In the genomic region with DNA sequence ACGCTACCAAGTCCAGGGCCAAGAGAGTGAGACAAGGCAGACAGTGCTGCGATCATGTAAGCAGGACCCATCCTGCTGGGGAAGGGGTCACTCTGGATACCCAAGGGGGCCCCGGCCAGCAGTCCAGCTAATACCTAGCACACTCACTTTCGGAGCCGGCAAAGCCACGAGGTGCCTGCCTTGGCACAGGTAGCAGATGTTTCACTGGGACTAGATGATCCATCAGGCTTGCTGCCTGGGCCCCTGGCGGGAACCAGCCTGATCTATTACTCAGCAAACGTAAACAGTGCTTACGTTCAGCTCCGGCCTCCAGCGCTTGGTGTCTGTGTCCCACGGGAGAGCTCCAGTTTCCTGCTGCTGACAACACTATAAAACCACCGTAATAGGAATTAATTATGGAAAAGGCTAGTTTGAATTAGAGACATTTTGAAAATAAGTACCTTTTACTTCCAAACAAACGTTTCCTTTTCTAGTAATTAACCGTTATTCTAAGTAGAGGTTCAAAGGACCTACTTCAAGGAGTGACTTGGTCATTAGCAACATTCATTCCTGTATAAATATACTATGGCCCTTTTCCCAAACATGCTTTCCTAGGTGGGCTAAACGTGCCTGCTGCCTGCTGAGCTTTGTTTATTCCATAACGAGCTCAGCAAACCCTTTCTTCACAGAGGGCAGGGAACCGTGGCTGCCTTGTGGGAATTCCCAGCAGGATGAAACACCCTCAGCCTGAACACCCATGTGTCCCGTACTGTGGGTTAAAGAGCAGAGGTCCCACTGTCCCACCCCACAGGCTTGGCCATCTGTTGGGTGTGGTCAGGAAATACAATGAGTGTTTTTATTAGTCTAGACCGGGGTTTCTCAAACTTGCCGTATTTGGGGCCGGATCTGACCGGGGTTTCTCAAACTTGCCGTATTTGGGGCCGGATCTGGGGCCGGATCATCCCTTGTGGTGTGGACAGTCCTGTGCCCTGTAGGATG, we compare ENCODE assay signal across 8 cellular contexts. TPM values are rescaled to one million over a fixed set of nuclear protein-coding genes. Genes with fewer than 3 reads are reported as not detected.
DNase-seq lines count a peak whose midpoint lies in the region; ATAC-seq and TF ChIP-seq lines count a peak whose summit lies in the region.

No MANE protein-coding gene starts in this region.

- no peaks in the 10 kb centered on the region for H3K27me3 Mint-ChIP-seq in Caco-2 (ENCODE audit: insufficient read depth, unreplicated experiment)
- H3K27me3 Mint-ChIP-seq in activated T-helper 1 cell treated with anti-CD3 and anti-CD28 coated beads, Interleukin-12 subunit alpha, Interleukin-12 subunit beta, Interleukin-2, Interleukin-4 antibody, amounts not matched to agents 30 ng/mL and 10 ng/mL and 1 ng/mL, durations not matched to agents 14 hours and 24 hours and 36 hours (ENCODE audit: insufficient read depth), result peaks cover 3% of the 10 kb centered on the region

- H3K27ac Mint-ChIP-seq in Caco-2 (ENCODE audit: unreplicated experiment), result no peak overlapping the region
- no peak overlapping the region for H3K27ac Mint-ChIP-seq in activated T-helper 1 cell treated with anti-CD3 and anti-CD28 coated beads, Interleukin-12 subunit alpha, Interleukin-12 subunit beta, Interleukin-2, Interleukin-4 antibody, amounts not matched to agents 30 ng/mL and 10 ng/mL and 1 ng/mL, durations not matched to agents 14 hours and 24 hours and 36 hours

- in situ Hi-C loops in astrocyte of the cerebellum (cut with HindIII; ENCODE audit: low sequenced_read_pairs), result no loop called here

- no peak overlapping the region for H3K4me3 Mint-ChIP-seq in Caco-2 (ENCODE audit: unreplicated experiment)
- H3K4me3 Mint-ChIP-seq in activated T-helper 1 cell treated with anti-CD3 and anti-CD28 coated beads, Interleukin-12 subunit alpha, Interleukin-12 subunit beta, Interleukin-2, Interleukin-4 antibody, amounts not matched to agents 30 ng/mL and 10 ng/mL and 1 ng/mL, durations not matched to agents 14 hours and 24 hours and 36 hours, result no peak overlapping the region

- peaks cover 40% of the 10 kb centered on the region for H3K4me1 ChIP-seq in Caco-2

- peaks cover 2% of the 10 kb centered on the region for H3K36me3 ChIP-seq in Caco-2 (ENCODE audit: control insufficient read depth, insufficient read depth, low read length)

- CTCF ChIA-PET in Caco-2 (lab: Charles Lee), result no interaction called here

- peaks cover 60% of the 10 kb centered on the region for H3K36me3 Mint-ChIP-seq in Caco-2 (ENCODE audit: insufficient read depth, unreplicated experiment)
- H3K36me3 Mint-ChIP-seq in activated T-helper 1 cell treated with anti-CD3 and anti-CD28 coated beads, Interleukin-12 subunit alpha, Interleukin-12 subunit beta, Interleukin-2, Interleukin-4 antibody, amounts not matched to agents 30 ng/mL and 10 ng/mL and 1 ng/mL, durations not matched to agents 14 hours and 24 hours and 36 hours (ENCODE audit: low read depth), result no peaks in the 10 kb centered on the region

- H3K9me3 Mint-ChIP-seq in Caco-2 (ENCODE audit: unreplicated experiment), result no peaks in the 10 kb centered on the region
- no peaks in the 10 kb centered on the region for H3K9me3 Mint-ChIP-seq in activated T-helper 1 cell treated with anti-CD3 and anti-CD28 coated beads, Interleukin-12 subunit alpha, Interleukin-12 subunit beta, Interleukin-2, Interleukin-4 antibody, amounts not matched to agents 30 ng/mL and 10 ng/mL and 1 ng/mL, durations not matched to agents 14 hours and 24 hours and 36 hours

- H3K4me1 Mint-ChIP-seq in Caco-2 (ENCODE audit: low read depth, unreplicated experiment), result peaks cover 25% of the 10 kb centered on the region
- no peaks in the 10 kb centered on the region for H3K4me1 Mint-ChIP-seq in activated T-helper 1 cell treated with anti-CD3 and anti-CD28 coated beads, Interleukin-12 subunit alpha, Interleukin-12 subunit beta, Interleukin-2, Interleukin-4 antibody, amounts not matched to agents 30 ng/mL and 10 ng/mL and 1 ng/mL, durations not matched to agents 14 hours and 24 hours and 36 hours (ENCODE audit: low read depth)

- H3K4me3 ChIP-seq in AG09309 (ENCODE audit: control insufficient read depth, low read depth, low read length) (no peak overlapping the region), astrocyte of the cerebellum (ENCODE audit: low read depth, low read length) (no peak overlapping the region), Caco-2 (ENCODE audit: low read depth, low read length) (no peak overlapping the region)

- no TSS peak for BruUV-seq in Caco-2 (replicated peaks; lab: Mats Ljungman, UMichigan)

- no peak for ATAC-seq in HG02852 (IDR thresholded peaks at IDR 0.05; ENCODE audit: unreplicated experiment)
- ATAC-seq in GM19023 (IDR thresholded peaks at IDR 0.05; ENCODE audit: unreplicated experiment), result no peak

- POLR2A ChIA-PET in Caco-2 (lab: Charles Lee), result no interaction called here

- no peak for TF ChIP-seq CTCF in AG09309 (IDR thresholded peaks at IDR 0.05; ENCODE audit: control insufficient read depth, insufficient read depth, low read depth, low read length, missing control alignments)
- TF ChIP-seq CTCF in astrocyte of the cerebellum (IDR thresholded peaks at IDR 0.05; ENCODE audit: low read depth, low read length, missing control alignments), result no peak
- no peak for TF ChIP-seq CTCF in Caco-2 (IDR thresholded peaks at IDR 0.05; ENCODE audit: insufficient read depth in 1 of 2, low read depth in 1 of 2, low read length in 1 of 2, severe bottlenecking in 1 of 2, unreplicated experiment in 1 of 2)

- intact Hi-C loops in Caco-2 (cut with micrococcal nuclease; ENCODE audit: unreplicated experiment), result no loop called here
- intact Hi-C loops in activated T-helper 1 cell treated with anti-CD3 and anti-CD28 coated beads, Interleukin-12 subunit alpha, Interleukin-12 subunit beta, Interleukin-2, Interleukin-4 antibody, amounts not matched to agents 30 ng/mL and 10 ng/mL and 1 ng/mL, durations not matched to agents 14 hours and 24 hours and 36 hours (cut with micrococcal nuclease), result no loop called here

- H3K27me3 ChIP-seq in Caco-2 (replicated peaks; ENCODE audit: control insufficient read depth, insufficient read depth, low read length), result no peaks in the 10 kb centered on the region

- H3K9me3 ChIP-seq in Caco-2, result no peaks in the 10 kb centered on the region

- peak; percentile 39 for DNase-seq in AG09309 (ENCODE audit: low read depth)
- peak; percentile 37 for DNase-seq in NCI-H1417 treated with DMSO at 0.1 percent for 48 hours (lab: John Stamatoyannopoulos, UW)
- DNase-seq in astrocyte of the cerebellum (ENCODE audit: low read depth), result peak; percentile 76
- peak; percentile 84 to 90 for DNase-seq in lung microvascular endothelial cell (ENCODE audit: low read depth in 2 of 2)
- no peak for DNase-seq in Caco-2
- no peak for DNase-seq in activated T-helper 1 cell treated with anti-CD3 and anti-CD28 coated beads, Interleukin-12 subunit alpha, Interleukin-12 subunit beta, Interleukin-2, Interleukin-4 antibody, amounts not matched to agents 30 ng/mL and 10 ng/mL and 1 ng/mL, durations not matched to agents 14 hours and 24 hours and 36 hours (ENCODE audit: low spot score)

RNA-seq across cellular contexts. Expression of a gene that starts 18.4 kb away (rescaled TPM):
- total RNA-seq in lung microvascular endothelial cell (21.8 and 59.3 TPM in 2 replicates), Caco-2 (2022) (44.9 and 45.5 TPM in 2 replicates)
- total RNA-seq in activated T-helper 1 cell treated with anti-CD3 and anti-CD28 coated beads, Interleukin-12 subunit alpha, Interleukin-12 subunit beta, Interleukin-2, Interleukin-4 antibody, amounts not matched to agents 30 ng/mL and 10 ng/mL and 1 ng/mL, durations not matched to agents 14 hours and 24 hours and 36 hours, result 0.05 and 0.39 TPM in 2 replicates

Comparison
In these comparisons a context has a peak if more than half of its experiments do, and no peak if none do; other contexts are left out.
1. DNase-seq: peak in AG09309 (single experiment), NCI-H1417 treated with DMSO at 0.1 percent for 48 hours (single experiment), astrocyte of the cerebellum (single experiment) and lung microvascular endothelial cell (2 of 2); none in Caco-2 (0 of 2) and activated T-helper 1 cell treated with anti-CD3 and anti-CD28 coated beads, Interleukin-12 subunit alpha, Interleukin-12 subunit beta, Interleukin-2, Interleukin-4 antibody, amounts not matched to agents 30 ng/mL and 10 ng/mL and 1 ng/mL, durations not matched to agents 14 hours and 24 hours and 36 hours (single experiment).
2. RNA of a gene that starts 18.4 kb away (total RNA-seq): 21.8 to 59.3 TPM in lung microvascular endothelial cell and 44.9 to 45.5 TPM in Caco-2; 0.05 to 0.39 TPM in activated T-helper 1 cell treated with anti-CD3 and anti-CD28 coated beads, Interleukin-12 subunit alpha, Interleukin-12 subunit beta, Interleukin-2, Interleukin-4 antibody, amounts not matched to agents 30 ng/mL and 10 ng/mL and 1 ng/mL, durations not matched to agents 14 hours and 24 hours and 36 hours; every median in the first group is over 10 times any median in the second.